ENCODE assay signal across 8 cellular contexts in genomic region chr17:7263071-7263800, GRCh38. TPM values are rescaled to one million over a fixed set of nuclear protein-coding genes. Genes with fewer than 3 reads are reported as not detected.
DNase-seq lines count a peak whose midpoint lies in the region; ATAC-seq lines count a peak whose summit lies in the region.

No MANE protein-coding gene starts in this region.

- peak overlapping the region; percentile 62 for H3K4me3 ChIP-seq in effector memory CD4-positive, alpha-beta T cell (ENCODE audit: insufficient read depth, low read depth, low read length, poor library complexity, severe bottlenecking)

- H3K4me3 Mint-ChIP-seq in naive thymus-derived CD8-positive, alpha-beta T cell: peak overlapping the region; percentile 83 to 92 (median 88)

- DNase-seq in ELF-1 (ENCODE audit: low read depth, low spot score) (peak; percentile 89), NCI-H2196 treated with DMSO at 0.1 percent for 48 hours (lab: John Stamatoyannopoulos, UW; ENCODE audit: unreplicated experiment) (peak; percentile 10), DMS153 (lab: John Stamatoyannopoulos, UW) (no peak), T1000 (lab: John Stamatoyannopoulos, UW) (no peak), caudate nucleus (lab: John Stamatoyannopoulos, UW) (no peak)
- no peak for DNase-seq in effector memory CD4-positive, alpha-beta T cell
- DNase-seq in naive thymus-derived CD8-positive, alpha-beta T cell: peak in 4 of 10 donors; percentile 4 to 29 (median 24)

- H3K4me1 ChIP-seq in effector memory CD4-positive, alpha-beta T cell (ENCODE audit: control insufficient read depth, insufficient read depth, low read length, poor library complexity, severe bottlenecking): peaks cover 30% of the 10 kb centered on the region

- no peaks in the 10 kb centered on the region for H3K9me3 Mint-ChIP-seq in naive thymus-derived CD8-positive, alpha-beta T cell

- POLR2A ChIA-PET in naive thymus-derived CD8-positive, alpha-beta T cell (lab: Charles Lee): interaction anchor here (0.6 to 3.2 kb wide), 5 partner anchors 33 to 286 kb away, joined by 3 to 9 read pairs (median 6); partner anchors contain the start of genes ACADVL, ACAP1 and DLG4

- H3K27me3 Mint-ChIP-seq in naive thymus-derived CD8-positive, alpha-beta T cell: peaks cover 0 to 6% (median 0%) of the 10 kb centered on the region in 5 donors

- peak; percentile 22 to 29 for ATAC-seq in naive thymus-derived CD8-positive, alpha-beta T cell
- no peak for ATAC-seq in GM21717 (IDR thresholded peaks at IDR 0.05; ENCODE audit: unreplicated experiment)

- H3K27me3 ChIP-seq in effector memory CD4-positive, alpha-beta T cell (replicated peaks; ENCODE audit: control insufficient read depth, insufficient read depth, low read length, poor library complexity, severe bottlenecking): no peaks in the 10 kb centered on the region

- peaks cover 0 to 7% (median 0%) of the 10 kb centered on the region in 3 donors for H3K36me3 Mint-ChIP-seq in naive thymus-derived CD8-positive, alpha-beta T cell

- H3K36me3 ChIP-seq in effector memory CD4-positive, alpha-beta T cell (ENCODE audit: control insufficient read depth, insufficient read depth, low read length): peaks cover 9% of the 10 kb centered on the region

- H3K27ac Mint-ChIP-seq in naive thymus-derived CD8-positive, alpha-beta T cell: peak overlapping the region in 9 of 10 donors; percentile 61 to 94 (median 89)

- H3K9me3 ChIP-seq in effector memory CD4-positive, alpha-beta T cell (ENCODE audit: control insufficient read depth, low read length): no peaks in the 10 kb centered on the region

- peaks cover 18 to 29% (median 26%) of the 10 kb centered on the region in 4 donors for H3K4me1 Mint-ChIP-seq in naive thymus-derived CD8-positive, alpha-beta T cell

- no peak overlapping the region for H3K27ac ChIP-seq in effector memory CD4-positive, alpha-beta T cell (ENCODE audit: insufficient read depth, low read length, poor library complexity, severe bottlenecking)
- no peak overlapping the region for H3K27ac ChIP-seq in caudate nucleus (ENCODE audit: low read depth, low read length)

RNA-seq across cellular contexts. Expression of gene CLDN7, which starts 1.0 kb away (rescaled TPM):
- 1 to 10 TPM; 4.2 to 7.4 TPM for total RNA-seq in naive thymus-derived CD8-positive, alpha-beta T cell
- polyA plus RNA-seq in naive thymus-derived CD8-positive, alpha-beta T cell: 1 to 10 TPM; 5.7 to 8.6 (median 7.1) TPM

RNA-seq across cellular contexts. Expression of gene ELP5, which starts 11.2 kb away (rescaled TPM):
- total RNA-seq in naive thymus-derived CD8-positive, alpha-beta T cell: 10 to 100 TPM; 35.1 to 36.1 TPM
- 10 to 100 TPM; 55.5 to 94.0 (median 70.8) TPM for polyA plus RNA-seq in naive thymus-derived CD8-positive, alpha-beta T cell

RNA-seq across cellular contexts. Expression of gene CTDNEP1, which starts 11.7 kb away (rescaled TPM):
- total RNA-seq in naive thymus-derived CD8-positive, alpha-beta T cell: 100 to 1,000 TPM; 138 to 142 TPM
- 10 to 100 TPM; 33.6 to 42.3 (median 39.7) TPM for polyA plus RNA-seq in naive thymus-derived CD8-positive, alpha-beta T cell

RNA-seq across cellular contexts. Expression of gene SLC2A4, which starts 18.3 kb away (rescaled TPM):
- total RNA-seq in naive thymus-derived CD8-positive, alpha-beta T cell: not detected
- not detected for polyA plus RNA-seq in naive thymus-derived CD8-positive, alpha-beta T cell

RNA-seq across cellular contexts. Expression of gene GABARAP, which starts 21.0 kb away (rescaled TPM):
- total RNA-seq in naive thymus-derived CD8-positive, alpha-beta T cell: 100 to 1,000 TPM; 268 to 280 TPM
- 100 to 1,000 TPM; 799 to 964 (median 817) TPM for polyA plus RNA-seq in naive thymus-derived CD8-positive, alpha-beta T cell

Comparison
In these comparisons a context has a peak if more than half of its experiments do, and no peak if none do; other contexts are left out.
1. DNase-seq: peak in ELF-1 (single experiment) and NCI-H2196 treated with DMSO at 0.1 percent for 48 hours (single experiment); none in effector memory CD4-positive, alpha-beta T cell (0 of 3), DMS153 (single experiment), T1000 (single experiment) and caudate nucleus (0 of 61).